11 cellular contexts compared by ENCODE assay signal in the genomic region with DNA sequence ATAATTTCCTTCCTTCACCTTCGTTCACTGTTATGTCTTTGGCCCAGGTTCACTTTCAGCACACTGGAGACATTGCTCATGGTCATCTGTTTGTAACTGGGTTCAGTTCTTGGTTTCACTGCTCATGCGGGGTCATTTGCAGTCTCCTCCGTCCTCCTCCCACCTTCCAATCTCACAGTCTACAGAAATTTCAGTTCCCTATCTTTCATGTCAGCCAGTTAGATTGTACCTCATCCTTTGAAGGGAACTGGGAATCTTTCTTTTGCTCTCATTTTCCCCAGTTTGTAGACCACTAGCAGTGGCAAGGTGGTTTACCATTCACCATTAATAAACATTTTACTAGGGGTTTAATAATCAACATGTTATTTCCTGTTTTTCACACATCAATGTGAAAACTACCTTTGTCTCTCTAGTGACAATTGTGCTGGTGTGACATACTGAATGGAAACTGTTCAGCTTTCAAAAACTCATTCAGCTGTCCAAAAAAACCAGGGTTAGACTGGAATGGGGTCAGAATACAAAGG.
DNase-seq lines count a peak whose midpoint lies in the region; ATAC-seq and FAIRE-seq lines count a peak whose summit lies in the region.
"Had no signal": no experiment of that assay in that cellular context is flagged by ENCODE, and none has a peak within 500 bp of the region (broad histone marks: within the 10 kb centered on the region; RNA-seq: fewer than 3 reads in every experiment).

No MANE protein-coding gene starts in this region.

- no peaks in the 10 kb centered on the region for H3K9me3 Mint-ChIP-seq in activated T-helper 17 cell treated with anti-CD3 and anti-CD28 coated beads, Interleukin-2, amount 50 U/mL, for 72 hours
- H3K9me3 Mint-ChIP-seq: activated naive CD8-positive, alpha-beta T cell treated with anti-CD3 and anti-CD28 coated beads, Interleukin-2, amount 10 ng/mL, durations not matched to agents 7 days and 5 days had no signal

- H3K4me3 Mint-ChIP-seq in activated T-helper 17 cell treated with anti-CD3 and anti-CD28 coated beads, Interleukin-2, amount 50 U/mL, for 72 hours = peak overlapping the region; percentile 29
- H3K4me3 Mint-ChIP-seq: activated naive CD8-positive, alpha-beta T cell treated with anti-CD3 and anti-CD28 coated beads, Interleukin-2, amount 10 ng/mL, durations not matched to agents 7 days and 5 days had no signal

- no peaks in the 10 kb centered on the region for H3K27me3 Mint-ChIP-seq in activated T-helper 17 cell treated with anti-CD3 and anti-CD28 coated beads, Interleukin-2, amount 50 U/mL, for 72 hours
- H3K27me3 Mint-ChIP-seq: activated naive CD8-positive, alpha-beta T cell treated with anti-CD3 and anti-CD28 coated beads, Interleukin-2, amount 10 ng/mL, durations not matched to agents 7 days and 5 days had no signal

- DNase-seq in SIG-M5 treated with dmso at 0.1 percent for 504 hours (lab: John Stamatoyannopoulos, UW; ENCODE audit: unreplicated experiment) = no peak
- DNase-seq in frontal cortex (ENCODE audit: low spot score in 2 of 2) = no peak
- DNase-seq in HTR-8/SVneo (ENCODE audit: insufficient read length, low spot score) = no peak
- DNase-seq: activated naive CD8-positive, alpha-beta T cell treated with anti-CD3 and anti-CD28 coated beads, Interleukin-2, amount 10 ng/mL, durations not matched to agents 7 days and 5 days; DMS 273 treated with DMSO at 0.1 percent for 48 hours had no signal

- no peak overlapping the region for H3K27ac Mint-ChIP-seq in activated T-helper 17 cell treated with anti-CD3 and anti-CD28 coated beads, Interleukin-2, amount 50 U/mL, for 72 hours
- H3K27ac Mint-ChIP-seq: activated naive CD8-positive, alpha-beta T cell treated with anti-CD3 and anti-CD28 coated beads, Interleukin-2, amount 10 ng/mL, durations not matched to agents 7 days and 5 days had no signal

- peaks cover 35% of the 10 kb centered on the region for H3K4me1 Mint-ChIP-seq in activated T-helper 17 cell treated with anti-CD3 and anti-CD28 coated beads, Interleukin-2, amount 50 U/mL, for 72 hours

- no peak for FAIRE-seq in frontal cortex (lab: Jason Lieb, UNC)
- FAIRE-seq in HTR-8/SVneo (lab: Jason Lieb, UNC) = no peak

- H3K36me3 Mint-ChIP-seq in activated T-helper 17 cell treated with anti-CD3 and anti-CD28 coated beads, Interleukin-2, amount 50 U/mL, for 72 hours (ENCODE audit: low read depth) = no peaks in the 10 kb centered on the region

- peak; percentile 73 for ATAC-seq in GM18502 (IDR thresholded peaks at IDR 0.05; ENCODE audit: poor library complexity, unreplicated experiment)
- ATAC-seq in GM19438 (IDR thresholded peaks at IDR 0.05; ENCODE audit: low read depth, unreplicated experiment) = peak; percentile 83
- ATAC-seq in HG03025 (IDR thresholded peaks at IDR 0.05; ENCODE audit: low FRiP score, unreplicated experiment) = peak; percentile 81
- no peak for ATAC-seq in activated T-helper 17 cell treated with anti-CD3 and anti-CD28 coated beads, Interleukin-2, amount 50 U/mL, for 72 hours (replicated peaks)
- no peak for ATAC-seq in GM19328 (IDR thresholded peaks at IDR 0.05; ENCODE audit: unreplicated experiment)
- ATAC-seq: HCT116 had no signal

Comparison
In these comparisons a context has a peak if more than half of its experiments do, and no peak if none do; other contexts are left out.
1. ATAC-seq: peak in GM18502 (single experiment), GM19438 (single experiment) and HG03025 (single experiment); none in activated T-helper 17 cell treated with anti-CD3 and anti-CD28 coated beads, Interleukin-2, amount 50 U/mL, for 72 hours (single experiment) and GM19328 (single experiment).